1 cellular context compared by ENCODE assay signal in the genomic region with DNA sequence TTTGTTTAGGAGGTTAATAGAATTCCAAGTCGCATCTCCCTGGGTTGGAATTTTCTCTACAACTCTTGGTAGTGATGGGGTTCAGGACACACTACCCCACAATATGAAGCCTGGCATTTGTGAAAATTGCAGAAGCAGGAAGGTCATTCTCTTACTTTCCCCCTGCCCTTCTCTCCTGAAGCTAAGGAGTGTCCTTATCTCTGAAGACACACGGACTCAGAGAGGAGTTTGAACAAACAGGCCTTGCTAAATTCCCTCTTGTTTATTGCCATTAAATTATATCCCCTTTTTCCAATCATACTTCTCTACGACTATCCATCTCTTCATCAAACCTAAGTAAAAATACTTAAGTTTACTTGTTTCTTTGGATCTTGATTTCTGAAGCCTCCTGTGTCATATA.
TF ChIP-seq lines count a peak whose summit lies in the region.

No MANE protein-coding gene starts in this region.

TF ChIP-seq in WTC11, 78 proteins besides CTCF, POLR2A, EP300 and RAD21 (continued from another document):
- no peak for TF ChIP-seq GRHL2 (CRISPR knock-in tag; IDR thresholded peaks at IDR 0.05; ENCODE audit: insufficient replicate concordance, severe bottlenecking)
- TF ChIP-seq, protein P1, sequence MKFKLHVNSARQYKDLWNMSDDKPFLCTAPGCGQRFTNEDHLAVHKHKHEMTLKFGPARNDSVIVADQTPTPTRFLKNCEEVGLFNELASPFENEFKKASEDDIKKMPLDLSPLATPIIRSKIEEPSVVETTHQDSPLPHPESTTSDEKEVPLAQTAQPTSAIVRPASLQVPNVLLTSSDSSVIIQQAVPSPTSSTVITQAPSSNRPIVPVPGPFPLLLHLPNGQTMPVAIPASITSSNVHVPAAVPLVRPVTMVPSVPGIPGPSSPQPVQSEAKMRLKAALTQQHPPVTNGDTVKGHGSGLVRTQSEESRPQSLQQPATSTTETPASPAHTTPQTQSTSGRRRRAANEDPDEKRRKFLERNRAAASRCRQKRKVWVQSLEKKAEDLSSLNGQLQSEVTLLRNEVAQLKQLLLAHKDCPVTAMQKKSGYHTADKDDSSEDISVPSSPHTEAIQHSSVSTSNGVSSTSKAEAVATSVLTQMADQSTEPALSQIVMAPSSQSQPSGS (CRISPR knock-in tag; IDR thresholded peaks at IDR 0.05; ENCODE audit: borderline replicate concordance, low read depth), result no peak
- TF ChIP-seq MYBL2 (CRISPR knock-in tag; IDR thresholded peaks at IDR 0.05), result no peak
- no peak for TF ChIP-seq ZNF219 (CRISPR knock-in tag; IDR thresholded peaks at IDR 0.05; ENCODE audit: borderline replicate concordance)
- no peak for TF ChIP-seq ZNF512 (CRISPR knock-in tag; IDR thresholded peaks at IDR 0.05; ENCODE audit: borderline replicate concordance)
- TF ChIP-seq ESRRA (CRISPR knock-in tag; IDR thresholded peaks at IDR 0.05; ENCODE audit: borderline replicate concordance), result no peak
- TF ChIP-seq ZNF317 (CRISPR knock-in tag; IDR thresholded peaks at IDR 0.05; ENCODE audit: borderline replicate concordance, low read depth), result no peak
- no peak for TF ChIP-seq CBFB (CRISPR knock-in tag; IDR thresholded peaks at IDR 0.05; ENCODE audit: low read depth)
- TF ChIP-seq ARID4B (CRISPR knock-in tag; IDR thresholded peaks at IDR 0.05; ENCODE audit: borderline replicate concordance), result no peak
